1 cellular context compared by ENCODE assay signal in the genomic region with DNA sequence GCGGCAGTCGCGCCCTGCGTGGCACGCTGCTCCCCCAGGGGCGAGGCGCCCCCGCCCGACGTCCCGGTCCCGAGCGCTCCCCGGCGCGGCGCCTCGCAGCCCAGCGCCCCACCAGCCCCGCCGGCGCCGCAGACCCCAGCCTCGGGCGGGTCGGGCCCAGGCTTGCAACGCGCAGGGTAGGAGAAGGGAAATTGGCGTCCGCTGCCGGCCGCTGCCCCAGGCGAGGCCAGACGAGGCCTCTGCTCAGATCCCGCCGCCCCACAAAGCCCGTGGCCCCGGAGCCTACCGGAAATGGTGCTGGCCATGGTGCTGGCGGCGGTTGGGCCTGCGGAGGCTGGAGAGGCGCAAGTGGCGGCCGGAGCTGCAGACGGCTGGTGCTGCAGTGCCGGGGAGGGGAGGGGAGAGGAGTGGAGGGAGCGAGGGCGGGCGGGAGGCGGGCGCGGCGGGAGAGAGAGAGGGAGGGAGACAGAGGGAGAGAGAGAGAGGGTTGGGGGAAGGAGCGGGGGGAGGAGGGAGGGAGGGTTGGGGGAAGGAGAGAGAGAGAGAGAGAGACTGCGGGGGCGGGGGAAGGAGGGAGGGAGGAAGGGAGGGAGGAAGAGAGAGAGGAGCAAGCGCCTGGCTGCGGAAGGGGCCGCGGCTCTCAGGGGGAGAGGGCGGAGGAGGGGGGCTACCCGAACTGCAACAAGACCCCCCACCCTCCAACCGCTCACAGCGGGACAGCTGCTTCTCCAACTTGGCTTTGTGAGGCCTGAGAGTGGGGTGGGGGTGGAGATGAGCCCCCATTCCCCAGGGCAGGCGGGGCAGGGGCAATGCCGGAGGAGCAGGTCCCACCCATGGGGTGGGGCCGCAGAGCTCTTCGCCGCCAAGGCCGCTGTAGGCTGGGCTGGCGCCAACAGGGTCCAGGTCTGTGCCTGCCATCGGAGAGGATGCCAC.
TF ChIP-seq lines count a peak whose summit lies in the region.

A gene (minus strand): TSS at position 384 of the 933 bp plus-strand sequence. CDS start 79 bp downstream, at position 305.

TF ChIP-seq in K562, 482 proteins besides CTCF, POLR2A, EP300 and RAD21 (continued from another document and continues in another):
- TF ChIP-seq BCOR (IDR thresholded peaks at IDR 0.05) (no peak; the same call in 1 of the 2 replicates), KLF1 (tag; IDR thresholded peaks at IDR 0.05) (peak; percentile 85), ZNF324 (CRISPR knock-in tag; IDR thresholded peaks at IDR 0.05) (no peak), NFE2L1 (tag; IDR thresholded peaks at IDR 0.05; ENCODE audit: borderline replicate concordance, low read depth) (no peak), SRF (CRISPR knock-in tag; IDR thresholded peaks at IDR 0.05) (peak in 1 of 2 experiments; percentile 86; a peak in 2 of 4 replicates), BMI1 (IDR thresholded peaks at IDR 0.05; ENCODE audit: low read length) (no peak), ZNF212 (CRISPR knock-in tag; IDR thresholded peaks at IDR 0.05) (no peak), PYGO2 (tag; IDR thresholded peaks at IDR 0.05) (no peak; the same call in 1 of the 2 replicates), ARNT (IDR thresholded peaks at IDR 0.05) (no peak), ZBTB1 (CRISPR knock-in tag; IDR thresholded peaks at IDR 0.05; ENCODE audit: borderline replicate concordance, low read depth) (peak; percentile 90; the same call in 1 of the 2 replicates), TARDBP (IDR thresholded peaks at IDR 0.05) (no peak), CBFA2T2 (conservative IDR thresholded peaks at IDR 0.05) (no peak), HMGN3 (IDR thresholded peaks at IDR 0.05; ENCODE audit: borderline replicate concordance, extremely low read depth, insufficient read length, low read depth, low read length) (peak; percentile 27), XRCC4 (IDR thresholded peaks at IDR 0.05; ENCODE audit: extremely low read depth, insufficient read depth, insufficient read length) (no peak), ZNF785 (CRISPR knock-in tag; IDR thresholded peaks at IDR 0.05) (no peak), U2AF2 (optimal IDR thresholded peaks at IDR 0.05; ENCODE audit: low read depth, low read length) (no peak), ASH1L (IDR thresholded peaks at IDR 0.05; ENCODE audit: borderline replicate concordance, low read depth, partially characterized antibody) (no peak), FOXP1 (CRISPR knock-in tag; IDR thresholded peaks at IDR 0.05) (peak; percentile 91; the same call in 1 of the 2 replicates), NCOA2 (IDR thresholded peaks at IDR 0.05; ENCODE audit: partially characterized antibody in 2 of 2) (no peak), ZNF764 (CRISPR knock-in tag; IDR thresholded peaks at IDR 0.05; ENCODE audit: low read depth) (no peak), PTTG1 (tag; IDR thresholded peaks at IDR 0.05; ENCODE audit: low read depth) (no peak), SIN3B (IDR thresholded peaks at IDR 0.05; ENCODE audit: low read depth) (peak; percentile 52; the same call in 1 of the 2 replicates), NCOA4 (IDR thresholded peaks at IDR 0.05; ENCODE audit: partially characterized antibody) (no peak), TRIM28 (IDR thresholded peaks at IDR 0.05) (no peak), XRCC3 (IDR thresholded peaks at IDR 0.05) (no peak), HDAC8 (tag; IDR thresholded peaks at IDR 0.05) (no peak), ELF2 (CRISPR knock-in tag; IDR thresholded peaks at IDR 0.05) (no peak), HMG20B (CRISPR knock-in tag; IDR thresholded peaks at IDR 0.05) (no peak), NFXL1 (CRISPR knock-in tag; IDR thresholded peaks at IDR 0.05) (no peak), SPI1 (IDR thresholded peaks at IDR 0.05; ENCODE audit: borderline replicate concordance, low read depth, low read length) (no peak), EWSR1 (IDR thresholded peaks at IDR 0.05; ENCODE audit: borderline replicate concordance, low read depth, partially characterized antibody) (no peak), SAFB (IDR thresholded peaks at IDR 0.05; ENCODE audit: borderline replicate concordance, low read depth, low read length) (no peak), ZFP30 (CRISPR knock-in tag; IDR thresholded peaks at IDR 0.05; ENCODE audit: borderline replicate concordance) (no peak), BCL6 (CRISPR knock-in tag; IDR thresholded peaks at IDR 0.05) (no peak), C11orf30 (IDR thresholded peaks at IDR 0.05; ENCODE audit: low read depth) (no peak)
- TF ChIP-seq, protein P1, sequence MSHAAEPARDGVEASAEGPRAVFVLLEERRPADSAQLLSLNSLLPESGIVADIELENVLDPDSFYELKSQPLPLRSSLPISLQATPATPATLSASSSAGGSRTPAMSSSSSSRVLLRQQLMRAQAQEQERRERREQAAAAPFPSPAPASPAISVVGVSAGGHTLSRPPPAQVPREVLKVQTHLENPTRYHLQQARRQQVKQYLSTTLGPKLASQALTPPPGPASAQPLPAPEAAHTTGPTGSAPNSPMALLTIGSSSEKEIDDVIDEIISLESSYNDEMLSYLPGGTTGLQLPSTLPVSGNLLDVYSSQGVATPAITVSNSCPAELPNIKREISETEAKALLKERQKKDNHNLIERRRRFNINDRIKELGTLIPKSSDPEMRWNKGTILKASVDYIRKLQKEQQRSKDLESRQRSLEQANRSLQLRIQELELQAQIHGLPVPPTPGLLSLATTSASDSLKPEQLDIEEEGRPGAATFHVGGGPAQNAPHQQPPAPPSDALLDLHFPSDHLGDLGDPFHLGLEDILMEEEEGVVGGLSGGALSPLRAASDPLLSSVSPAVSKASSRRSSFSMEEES (CRISPR knock-in tag; IDR thresholded peaks at IDR 0.05): no peak
- TF ChIP-seq, protein P2, sequence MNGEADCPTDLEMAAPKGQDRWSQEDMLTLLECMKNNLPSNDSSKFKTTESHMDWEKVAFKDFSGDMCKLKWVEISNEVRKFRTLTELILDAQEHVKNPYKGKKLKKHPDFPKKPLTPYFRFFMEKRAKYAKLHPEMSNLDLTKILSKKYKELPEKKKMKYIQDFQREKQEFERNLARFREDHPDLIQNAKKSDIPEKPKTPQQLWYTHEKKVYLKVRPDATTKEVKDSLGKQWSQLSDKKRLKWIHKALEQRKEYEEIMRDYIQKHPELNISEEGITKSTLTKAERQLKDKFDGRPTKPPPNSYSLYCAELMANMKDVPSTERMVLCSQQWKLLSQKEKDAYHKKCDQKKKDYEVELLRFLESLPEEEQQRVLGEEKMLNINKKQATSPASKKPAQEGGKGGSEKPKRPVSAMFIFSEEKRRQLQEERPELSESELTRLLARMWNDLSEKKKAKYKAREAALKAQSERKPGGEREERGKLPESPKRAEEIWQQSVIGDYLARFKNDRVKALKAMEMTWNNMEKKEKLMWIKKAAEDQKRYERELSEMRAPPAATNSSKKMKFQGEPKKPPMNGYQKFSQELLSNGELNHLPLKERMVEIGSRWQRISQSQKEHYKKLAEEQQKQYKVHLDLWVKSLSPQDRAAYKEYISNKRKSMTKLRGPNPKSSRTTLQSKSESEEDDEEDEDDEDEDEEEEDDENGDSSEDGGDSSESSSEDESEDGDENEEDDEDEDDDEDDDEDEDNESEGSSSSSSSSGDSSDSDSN (IDR thresholded peaks at IDR 0.05; ENCODE audit: borderline replicate concordance in 1 of 2, low read depth in 2 of 2, low read length in 2 of 2): peak; percentile 77 to 85; a peak in 2 of 4 replicates
- TF ChIP-seq, protein P3, sequence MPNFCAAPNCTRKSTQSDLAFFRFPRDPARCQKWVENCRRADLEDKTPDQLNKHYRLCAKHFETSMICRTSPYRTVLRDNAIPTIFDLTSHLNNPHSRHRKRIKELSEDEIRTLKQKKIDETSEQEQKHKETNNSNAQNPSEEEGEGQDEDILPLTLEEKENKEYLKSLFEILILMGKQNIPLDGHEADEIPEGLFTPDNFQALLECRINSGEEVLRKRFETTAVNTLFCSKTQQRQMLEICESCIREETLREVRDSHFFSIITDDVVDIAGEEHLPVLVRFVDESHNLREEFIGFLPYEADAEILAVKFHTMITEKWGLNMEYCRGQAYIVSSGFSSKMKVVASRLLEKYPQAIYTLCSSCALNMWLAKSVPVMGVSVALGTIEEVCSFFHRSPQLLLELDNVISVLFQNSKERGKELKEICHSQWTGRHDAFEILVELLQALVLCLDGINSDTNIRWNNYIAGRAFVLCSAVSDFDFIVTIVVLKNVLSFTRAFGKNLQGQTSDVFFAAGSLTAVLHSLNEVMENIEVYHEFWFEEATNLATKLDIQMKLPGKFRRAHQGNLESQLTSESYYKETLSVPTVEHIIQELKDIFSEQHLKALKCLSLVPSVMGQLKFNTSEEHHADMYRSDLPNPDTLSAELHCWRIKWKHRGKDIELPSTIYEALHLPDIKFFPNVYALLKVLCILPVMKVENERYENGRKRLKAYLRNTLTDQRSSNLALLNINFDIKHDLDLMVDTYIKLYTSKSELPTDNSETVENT (CRISPR knock-in tag; IDR thresholded peaks at IDR 0.05): 0 out of 2 replicates have a peak, but pooled peaks have one; percentile 10
- TF ChIP-seq, protein P4, sequence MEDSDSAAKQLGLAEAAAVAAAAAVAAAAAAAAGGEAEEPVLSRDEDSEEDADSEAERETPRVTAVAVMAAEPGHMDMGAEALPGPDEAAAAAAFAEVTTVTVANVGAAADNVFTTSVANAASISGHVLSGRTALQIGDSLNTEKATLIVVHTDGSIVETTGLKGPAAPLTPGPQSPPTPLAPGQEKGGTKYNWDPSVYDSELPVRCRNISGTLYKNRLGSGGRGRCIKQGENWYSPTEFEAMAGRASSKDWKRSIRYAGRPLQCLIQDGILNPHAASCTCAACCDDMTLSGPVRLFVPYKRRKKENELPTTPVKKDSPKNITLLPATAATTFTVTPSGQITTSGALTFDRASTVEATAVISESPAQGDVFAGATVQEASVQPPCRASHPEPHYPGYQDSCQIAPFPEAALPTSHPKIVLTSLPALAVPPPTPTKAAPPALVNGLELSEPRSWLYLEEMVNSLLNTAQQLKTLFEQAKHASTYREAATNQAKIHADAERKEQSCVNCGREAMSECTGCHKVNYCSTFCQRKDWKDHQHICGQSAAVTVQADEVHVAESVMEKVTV (CRISPR knock-in tag; IDR thresholded peaks at IDR 0.05): no peak; the same call in 1 of the 2 replicates
- TF ChIP-seq, protein P5, sequence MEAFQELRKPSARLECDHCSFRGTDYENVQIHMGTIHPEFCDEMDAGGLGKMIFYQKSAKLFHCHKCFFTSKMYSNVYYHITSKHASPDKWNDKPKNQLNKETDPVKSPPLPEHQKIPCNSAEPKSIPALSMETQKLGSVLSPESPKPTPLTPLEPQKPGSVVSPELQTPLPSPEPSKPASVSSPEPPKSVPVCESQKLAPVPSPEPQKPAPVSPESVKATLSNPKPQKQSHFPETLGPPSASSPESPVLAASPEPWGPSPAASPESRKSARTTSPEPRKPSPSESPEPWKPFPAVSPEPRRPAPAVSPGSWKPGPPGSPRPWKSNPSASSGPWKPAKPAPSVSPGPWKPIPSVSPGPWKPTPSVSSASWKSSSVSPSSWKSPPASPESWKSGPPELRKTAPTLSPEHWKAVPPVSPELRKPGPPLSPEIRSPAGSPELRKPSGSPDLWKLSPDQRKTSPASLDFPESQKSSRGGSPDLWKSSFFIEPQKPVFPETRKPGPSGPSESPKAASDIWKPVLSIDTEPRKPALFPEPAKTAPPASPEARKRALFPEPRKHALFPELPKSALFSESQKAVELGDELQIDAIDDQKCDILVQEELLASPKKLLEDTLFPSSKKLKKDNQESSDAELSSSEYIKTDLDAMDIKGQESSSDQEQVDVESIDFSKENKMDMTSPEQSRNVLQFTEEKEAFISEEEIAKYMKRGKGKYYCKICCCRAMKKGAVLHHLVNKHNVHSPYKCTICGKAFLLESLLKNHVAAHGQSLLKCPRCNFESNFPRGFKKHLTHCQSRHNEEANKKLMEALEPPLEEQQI (IDR thresholded peaks at IDR 0.05): no peak
- TF ChIP-seq, protein P6, sequence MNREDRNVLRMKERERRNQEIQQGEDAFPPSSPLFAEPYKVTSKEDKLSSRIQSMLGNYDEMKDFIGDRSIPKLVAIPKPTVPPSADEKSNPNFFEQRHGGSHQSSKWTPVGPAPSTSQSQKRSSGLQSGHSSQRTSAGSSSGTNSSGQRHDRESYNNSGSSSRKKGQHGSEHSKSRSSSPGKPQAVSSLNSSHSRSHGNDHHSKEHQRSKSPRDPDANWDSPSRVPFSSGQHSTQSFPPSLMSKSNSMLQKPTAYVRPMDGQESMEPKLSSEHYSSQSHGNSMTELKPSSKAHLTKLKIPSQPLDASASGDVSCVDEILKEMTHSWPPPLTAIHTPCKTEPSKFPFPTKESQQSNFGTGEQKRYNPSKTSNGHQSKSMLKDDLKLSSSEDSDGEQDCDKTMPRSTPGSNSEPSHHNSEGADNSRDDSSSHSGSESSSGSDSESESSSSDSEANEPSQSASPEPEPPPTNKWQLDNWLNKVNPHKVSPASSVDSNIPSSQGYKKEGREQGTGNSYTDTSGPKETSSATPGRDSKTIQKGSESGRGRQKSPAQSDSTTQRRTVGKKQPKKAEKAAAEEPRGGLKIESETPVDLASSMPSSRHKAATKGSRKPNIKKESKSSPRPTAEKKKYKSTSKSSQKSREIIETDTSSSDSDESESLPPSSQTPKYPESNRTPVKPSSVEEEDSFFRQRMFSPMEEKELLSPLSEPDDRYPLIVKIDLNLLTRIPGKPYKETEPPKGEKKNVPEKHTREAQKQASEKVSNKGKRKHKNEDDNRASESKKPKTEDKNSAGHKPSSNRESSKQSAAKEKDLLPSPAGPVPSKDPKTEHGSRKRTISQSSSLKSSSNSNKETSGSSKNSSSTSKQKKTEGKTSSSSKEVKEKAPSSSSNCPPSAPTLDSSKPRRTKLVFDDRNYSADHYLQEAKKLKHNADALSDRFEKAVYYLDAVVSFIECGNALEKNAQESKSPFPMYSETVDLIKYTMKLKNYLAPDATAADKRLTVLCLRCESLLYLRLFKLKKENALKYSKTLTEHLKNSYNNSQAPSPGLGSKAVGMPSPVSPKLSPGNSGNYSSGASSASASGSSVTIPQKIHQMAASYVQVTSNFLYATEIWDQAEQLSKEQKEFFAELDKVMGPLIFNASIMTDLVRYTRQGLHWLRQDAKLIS (CRISPR knock-in tag; IDR thresholded peaks at IDR 0.05): peak; percentile 97
- TF ChIP-seq, protein P7, sequence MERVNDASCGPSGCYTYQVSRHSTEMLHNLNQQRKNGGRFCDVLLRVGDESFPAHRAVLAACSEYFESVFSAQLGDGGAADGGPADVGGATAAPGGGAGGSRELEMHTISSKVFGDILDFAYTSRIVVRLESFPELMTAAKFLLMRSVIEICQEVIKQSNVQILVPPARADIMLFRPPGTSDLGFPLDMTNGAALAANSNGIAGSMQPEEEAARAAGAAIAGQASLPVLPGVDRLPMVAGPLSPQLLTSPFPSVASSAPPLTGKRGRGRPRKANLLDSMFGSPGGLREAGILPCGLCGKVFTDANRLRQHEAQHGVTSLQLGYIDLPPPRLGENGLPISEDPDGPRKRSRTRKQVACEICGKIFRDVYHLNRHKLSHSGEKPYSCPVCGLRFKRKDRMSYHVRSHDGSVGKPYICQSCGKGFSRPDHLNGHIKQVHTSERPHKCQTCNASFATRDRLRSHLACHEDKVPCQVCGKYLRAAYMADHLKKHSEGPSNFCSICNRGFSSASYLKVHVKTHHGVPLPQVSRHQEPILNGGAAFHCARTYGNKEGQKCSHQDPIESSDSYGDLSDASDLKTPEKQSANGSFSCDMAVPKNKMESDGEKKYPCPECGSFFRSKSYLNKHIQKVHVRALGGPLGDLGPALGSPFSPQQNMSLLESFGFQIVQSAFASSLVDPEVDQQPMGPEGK (CRISPR knock-in tag; IDR thresholded peaks at IDR 0.05; ENCODE audit: borderline replicate concordance): no peak
- TF ChIP-seq, protein P8, sequence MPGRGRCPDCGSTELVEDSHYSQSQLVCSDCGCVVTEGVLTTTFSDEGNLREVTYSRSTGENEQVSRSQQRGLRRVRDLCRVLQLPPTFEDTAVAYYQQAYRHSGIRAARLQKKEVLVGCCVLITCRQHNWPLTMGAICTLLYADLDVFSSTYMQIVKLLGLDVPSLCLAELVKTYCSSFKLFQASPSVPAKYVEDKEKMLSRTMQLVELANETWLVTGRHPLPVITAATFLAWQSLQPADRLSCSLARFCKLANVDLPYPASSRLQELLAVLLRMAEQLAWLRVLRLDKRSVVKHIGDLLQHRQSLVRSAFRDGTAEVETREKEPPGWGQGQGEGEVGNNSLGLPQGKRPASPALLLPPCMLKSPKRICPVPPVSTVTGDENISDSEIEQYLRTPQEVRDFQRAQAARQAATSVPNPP (IDR thresholded peaks at IDR 0.05; ENCODE audit: borderline replicate concordance, insufficient read depth, insufficient read length): no peak
